Comparison of ENCODE assay signal across 22 cellular contexts in the genomic region with DNA sequence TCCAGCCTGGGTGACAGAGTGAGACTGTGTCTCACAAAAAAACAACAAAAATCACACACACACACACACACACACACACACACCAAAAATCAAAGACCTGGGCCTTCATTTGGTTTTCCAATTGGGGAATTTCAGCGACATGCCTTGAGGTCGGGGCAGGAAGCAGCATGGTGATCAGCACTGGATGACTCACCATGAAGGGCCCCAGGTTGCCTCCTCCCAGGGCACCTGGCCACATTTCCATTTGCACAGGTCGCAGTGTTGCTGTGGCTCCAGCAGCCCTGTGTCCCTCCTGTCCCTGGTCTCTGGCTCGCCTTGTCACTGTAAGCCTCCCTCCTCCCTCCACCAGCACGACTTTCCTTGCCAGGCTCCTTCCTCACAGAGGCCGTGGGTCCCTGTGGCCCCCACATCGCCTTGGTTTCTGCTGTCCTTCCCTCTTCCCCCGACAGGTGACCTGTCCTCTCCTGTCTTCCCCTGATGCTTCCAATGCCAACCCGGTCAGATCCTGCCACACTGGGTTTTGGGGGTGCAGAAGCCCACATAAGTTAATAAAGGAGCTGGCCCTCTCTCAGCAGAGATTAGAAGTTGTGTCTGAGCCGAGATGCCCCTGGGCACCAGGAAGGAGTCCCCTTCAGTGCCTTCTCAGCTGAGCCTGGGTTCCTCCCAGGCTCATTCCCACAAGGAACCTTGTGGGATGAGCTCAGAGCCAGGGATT.
DNase-seq lines count a peak whose midpoint lies in the region; ATAC-seq and TF ChIP-seq lines count a peak whose summit lies in the region.
"Had no signal": no experiment of that assay in that cellular context is flagged by ENCODE, and none has a peak within 500 bp of the region (broad histone marks: within the 10 kb centered on the region; RNA-seq: fewer than 3 reads in every experiment).

No MANE protein-coding gene starts in this region.

- H3K4me2 ChIP-seq in mammary epithelial cell (ENCODE audit: insufficient read depth, low read depth, low read length): no peak overlapping the region

- intact Hi-C loops in mammary epithelial cell (cut with micrococcal nuclease): loop anchor here (10.0 kb wide), 1 partner anchor 619 kb away; no protein-coding TSS in a partner anchor

- no peak overlapping the region for H3K27ac ChIP-seq in mammary epithelial cell (ENCODE audit: insufficient read depth, low read depth, low read length)
- H3K27ac ChIP-seq: 22Rv1, C4-2B, HL-60 had no signal

- no peak for TF ChIP-seq CTCF in mammary epithelial cell (conservative IDR thresholded peaks at IDR 0.05 in 1 of 2, IDR thresholded peaks at IDR 0.05 in 1 of 2; ENCODE audit: extremely low read depth in 1 of 2, insufficient read depth in 1 of 2, low read depth in 1 of 2, low read length in 2 of 2)
- TF ChIP-seq CTCF in progenitor cell of endocrine pancreas (IDR thresholded peaks at IDR 0.05; ENCODE audit: unreplicated experiment): no peak

- no peaks in the 10 kb centered on the region for H3K9me3 ChIP-seq in mammary epithelial cell (replicated peaks; ENCODE audit: insufficient read depth, low read length)
- H3K9me3 ChIP-seq: MG63 had no signal

- in situ Hi-C loops in mammary epithelial cell (cut with MboI; ENCODE audit: low sequenced_read_pairs in 2 of 2): loop anchor here (5.0 to 10.0 kb wide), 3 partner anchors 207 to 512 kb away; no protein-coding TSS in a partner anchor

- CTCF ChIA-PET in activated CD8-positive, alpha-beta memory T cell treated with anti-CD3 and anti-CD28 coated beads, Interleukin-2, amount 10 ng/mL, durations not matched to agents 7 days and 5 days (lab: Charles Lee): interaction anchor here (6.5 kb wide), 1 partner anchor 509 kb away, joined by 95 read pairs; no protein-coding TSS in a partner anchor
- CTCF ChIA-PET in mammary epithelial cell (lab: Charles Lee; ENCODE audit: low non-redundant PET): interaction anchor here (0.6 kb wide), 1 partner anchor 196 kb away, joined by 3 read pairs; no protein-coding TSS in a partner anchor

- ATAC-seq in activated CD8-positive, alpha-beta memory T cell treated with anti-CD3 and anti-CD28 coated beads, Interleukin-2, amount 10 ng/mL, durations not matched to agents 7 days and 5 days: no peak
- ATAC-seq in HG02938 (IDR thresholded peaks at IDR 0.05; ENCODE audit: unreplicated experiment): no peak
- ATAC-seq: HCT116, PC-3 had no signal

- H3K36me3 ChIP-seq in mammary epithelial cell (ENCODE audit: insufficient read depth, low read length): no peaks in the 10 kb centered on the region

- H3K4me3 ChIP-seq in mammary epithelial cell (replicated peaks in 1 of 3; ENCODE audit: insufficient read depth in 1 of 3, low read depth in 2 of 3, low read length in 3 of 3): no peak overlapping the region
- H3K4me3 ChIP-seq: MG63 had no signal

- no TSS peak for BruUV-seq in mammary epithelial cell (replicated peaks; lab: Mats Ljungman, UMichigan)

- H3K9ac ChIP-seq in mammary epithelial cell (ENCODE audit: insufficient read depth, low read length): no peak overlapping the region

- dilution Hi-C loops in mammary epithelial cell (cut with HindIII; ENCODE audit: low sequenced_read_pairs): no loop called here

- H3K36me3 Mint-ChIP-seq in activated CD8-positive, alpha-beta memory T cell treated with anti-CD3 and anti-CD28 coated beads, Interleukin-2, amount 10 ng/mL, durations not matched to agents 7 days and 5 days: peaks cover 1% of the 10 kb centered on the region
- peaks cover 38% of the 10 kb centered on the region for H3K36me3 Mint-ChIP-seq in progenitor cell of endocrine pancreas (ENCODE audit: insufficient read depth)

- no peaks in the 10 kb centered on the region for H3K79me2 ChIP-seq in mammary epithelial cell (ENCODE audit: insufficient read depth, low read length)

- peaks cover 6% of the 10 kb centered on the region for H3K27me3 Mint-ChIP-seq in activated CD8-positive, alpha-beta memory T cell treated with anti-CD3 and anti-CD28 coated beads, Interleukin-2, amount 10 ng/mL, durations not matched to agents 7 days and 5 days
- H3K27me3 Mint-ChIP-seq in progenitor cell of endocrine pancreas: no peaks in the 10 kb centered on the region

- H3K4me1 ChIP-seq in mammary epithelial cell (ENCODE audit: insufficient read depth, low read length): peaks cover 3% of the 10 kb centered on the region

- H2AFZ ChIP-seq in mammary epithelial cell (ENCODE audit: low read depth, low read length): no peak overlapping the region

- H3K27ac Mint-ChIP-seq in activated CD8-positive, alpha-beta memory T cell treated with anti-CD3 and anti-CD28 coated beads, Interleukin-2, amount 10 ng/mL, durations not matched to agents 7 days and 5 days: no peak overlapping the region
- H3K27ac Mint-ChIP-seq in progenitor cell of endocrine pancreas: peak overlapping the region; percentile 89

- WGBS in mammary epithelial cell (ENCODE audit: low coverage, missing lambda C conversion rate): 90% methylated on average over 9 of the region's 10 CpGs

- no peaks in the 10 kb centered on the region for H3K27me3 ChIP-seq in mammary epithelial cell (ENCODE audit: insufficient read depth, low read length)
- H3K27me3 ChIP-seq: MG63 had no signal

- H3K4me3 Mint-ChIP-seq in activated CD8-positive, alpha-beta memory T cell treated with anti-CD3 and anti-CD28 coated beads, Interleukin-2, amount 10 ng/mL, durations not matched to agents 7 days and 5 days: no peak overlapping the region
- no peak overlapping the region for H3K4me3 Mint-ChIP-seq in progenitor cell of endocrine pancreas (ENCODE audit: low read depth)

- H3K9me3 Mint-ChIP-seq in activated CD8-positive, alpha-beta memory T cell treated with anti-CD3 and anti-CD28 coated beads, Interleukin-2, amount 10 ng/mL, durations not matched to agents 7 days and 5 days (ENCODE audit: low read depth): peaks cover 9% of the 10 kb centered on the region
- no peaks in the 10 kb centered on the region for H3K9me3 Mint-ChIP-seq in progenitor cell of endocrine pancreas (ENCODE audit: low read depth)

- DNase-seq in activated CD8-positive, alpha-beta memory T cell treated with anti-CD3 and anti-CD28 coated beads for 24 hours: peak; percentile 30
- DNase-seq in activated CD8-positive, alpha-beta memory T cell treated with anti-CD3 and anti-CD28 coated beads, Interleukin-2, amount 10 ng/mL, durations not matched to agents 7 days and 5 days: no peak
- DNase-seq in mammary epithelial cell (peak; percentile 9), kidney tubule cell (ENCODE audit: low spot score) (peak; percentile 56), progenitor cell of endocrine pancreas (ENCODE audit: low spot score, unreplicated experiment) (no peak), SKM-1 (lab: John Stamatoyannopoulos, UW; ENCODE audit: unreplicated experiment) (no peak), D341Med (ENCODE audit: low spot score) (no peak)
- DNase-seq: AML-193, GDM1, IMR-90, MG63, NCI-H1092, NCI-H1436 treated with DMSO at 0.1 percent for 48 hours, NCI-H2029, NCI-H2171, NCI-H526, PC-3 had no signal

- no peaks in the 10 kb centered on the region for H3K4me1 Mint-ChIP-seq in activated CD8-positive, alpha-beta memory T cell treated with anti-CD3 and anti-CD28 coated beads, Interleukin-2, amount 10 ng/mL, durations not matched to agents 7 days and 5 days
- peaks cover 35% of the 10 kb centered on the region for H3K4me1 Mint-ChIP-seq in progenitor cell of endocrine pancreas (ENCODE audit: low read depth)

- H4K20me1 ChIP-seq in mammary epithelial cell (ENCODE audit: insufficient read depth, low read length): no peaks in the 10 kb centered on the region

Comparison
In these comparisons a context has a peak if more than half of its experiments do, and no peak if none do; other contexts are left out.
1. DNase-seq: peak in activated CD8-positive, alpha-beta memory T cell treated with anti-CD3 and anti-CD28 coated beads for 24 hours (single experiment), mammary epithelial cell (single experiment) and kidney tubule cell (single experiment); none in activated CD8-positive, alpha-beta memory T cell treated with anti-CD3 and anti-CD28 coated beads, Interleukin-2, amount 10 ng/mL, durations not matched to agents 7 days and 5 days (single experiment), progenitor cell of endocrine pancreas (single experiment), SKM-1 (single experiment) and D341Med (single experiment).